ENCODE assay signal across 28 cellular contexts in the genomic region with DNA sequence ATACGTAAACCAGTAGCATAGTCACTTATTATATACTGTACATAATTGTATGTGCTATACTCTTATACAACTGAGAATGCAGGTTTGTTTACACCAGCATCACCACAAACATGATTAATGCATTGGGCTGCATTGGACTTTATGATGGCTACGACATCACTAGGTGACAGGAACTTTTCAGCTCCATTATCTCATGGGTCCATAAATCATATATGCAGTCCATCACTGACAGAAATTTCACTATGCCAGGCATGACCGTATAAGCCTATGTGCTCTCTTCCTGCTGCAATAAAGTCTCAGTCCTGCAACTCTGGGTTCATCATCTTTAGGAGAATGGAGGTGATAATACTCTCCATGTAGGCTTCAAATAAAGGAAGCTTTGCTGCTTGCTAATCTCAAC.
"Had no signal": no experiment of that assay in that cellular context is flagged by ENCODE, and none has a peak within 500 bp of the region (broad histone marks: within the 10 kb centered on the region; RNA-seq: fewer than 3 reads in every experiment).

No MANE protein-coding gene starts in this region.

- H3K9me3 ChIP-seq: esophagus squamous epithelium, gastrocnemius medialis, heart right ventricle, left lung, lower lobe of right lung, mucosa of descending colon had no signal

- H3K27ac ChIP-seq: epithelial cell of prostate, esophagus squamous epithelium, gastrocnemius medialis, heart right ventricle, left lung, lower lobe of right lung had no signal

- FAIRE-seq: endometrium, islet of Langerhans, keratinocyte had no signal

- DNase-seq: cortex of kidney; effector CD8-positive, alpha-beta T cell; effector memory CD8-positive, alpha-beta T cell; endodermal cell; erythroblast; esophagus squamous epithelium; foreskin fibroblast; foreskin melanocyte; gastrocnemius medialis; glutamatergic neuron; head of caudate nucleus; heart right ventricle; hippocampal formation; left cardiac atrium; left lung; left ventricle myocardium superior; lower lobe of right lung; mesenchymal stem cell; mucosa of descending colon; naive B cell; naive thymus-derived CD8-positive, alpha-beta T cell had no signal

- H3K27me3 Mint-ChIP-seq: dendritic cell treated with granulocyte-macrophage colony-stimulating factor and Interleukin-4, amounts not matched to agents 40 ng/mL and 50 ng/mL, for 4 days; naive B cell; naive thymus-derived CD8-positive, alpha-beta T cell had no signal

- H3K4me3 Mint-ChIP-seq: dendritic cell treated with granulocyte-macrophage colony-stimulating factor and Interleukin-4, amounts not matched to agents 40 ng/mL and 50 ng/mL, for 4 days; effector memory CD8-positive, alpha-beta T cell; endodermal cell; mesothelial cell of epicardium; naive B cell; naive thymus-derived CD8-positive, alpha-beta T cell had no signal

- H3K27ac Mint-ChIP-seq: dendritic cell treated with granulocyte-macrophage colony-stimulating factor and Interleukin-4, amounts not matched to agents 40 ng/mL and 50 ng/mL, for 4 days; endodermal cell; mesothelial cell of epicardium; naive B cell; naive thymus-derived CD8-positive, alpha-beta T cell had no signal

- H3K27me3 ChIP-seq: esophagus squamous epithelium, gastrocnemius medialis, heart right ventricle, left lung had no signal

- H3K4me1 ChIP-seq: esophagus squamous epithelium, gastrocnemius medialis, heart right ventricle, left lung, lower lobe of right lung had no signal

- ATAC-seq: effector memory CD8-positive, alpha-beta T cell; esophagus mucosa; gastrocnemius medialis; heart right ventricle; left cardiac atrium; left lung; left ventricle myocardium superior; lower lobe of right lung; mucosa of descending colon; naive thymus-derived CD8-positive, alpha-beta T cell had no signal

- H3K36me3 Mint-ChIP-seq: mesothelial cell of epicardium had no signal

- H3K4me1 Mint-ChIP-seq: mesothelial cell of epicardium; naive B cell; naive thymus-derived CD8-positive, alpha-beta T cell had no signal

- H3K4me3 ChIP-seq: esophagus squamous epithelium, gastrocnemius medialis, heart right ventricle, left lung, lower lobe of right lung, mucosa of descending colon had no signal

- H3K9me3 Mint-ChIP-seq: dendritic cell treated with granulocyte-macrophage colony-stimulating factor and Interleukin-4, amounts not matched to agents 40 ng/mL and 50 ng/mL, for 4 days; effector memory CD8-positive, alpha-beta T cell; endodermal cell; mesothelial cell of epicardium; naive B cell; naive thymus-derived CD8-positive, alpha-beta T cell had no signal
